Comparison of ENCODE assay signal across 9 cellular contexts in the genomic region with DNA sequence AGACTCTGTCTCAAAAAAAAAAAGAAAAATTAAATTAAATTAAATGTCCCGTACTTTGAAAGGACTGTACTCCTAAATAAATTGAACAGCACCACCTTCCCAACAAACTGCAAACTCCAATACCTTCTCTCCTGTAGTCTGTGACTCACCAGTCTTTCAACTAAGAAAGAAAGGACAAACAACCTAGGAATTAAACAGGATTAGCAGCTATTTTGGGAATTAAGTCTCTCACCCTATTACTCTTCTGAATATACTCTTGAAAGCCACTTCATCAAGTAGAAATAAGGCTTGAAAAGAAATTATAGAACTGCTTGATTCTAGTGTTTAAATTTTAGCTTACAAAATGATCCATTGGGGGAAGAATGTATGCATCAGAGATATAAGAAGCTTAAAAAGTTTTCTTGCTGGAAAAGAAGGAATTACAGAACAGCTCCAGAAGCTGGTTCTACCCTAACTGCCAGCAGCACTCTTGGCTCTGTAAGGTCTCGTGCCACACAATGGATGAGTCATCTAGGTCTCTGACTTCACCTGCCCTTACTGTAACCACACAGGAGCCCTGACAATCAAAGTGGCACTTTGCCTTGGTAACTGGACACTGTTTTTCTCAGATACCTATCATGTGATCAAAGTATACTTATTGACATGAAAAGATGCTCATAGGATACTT. TPM values are rescaled to one million over a fixed set of nuclear protein-coding genes. Genes with fewer than 3 reads are reported as not detected.
A peak's percentile ranks its signal among the peaks of the same experiment; 100 is the strongest.
DNase-seq lines count a peak whose midpoint lies in the region; ATAC-seq and TF ChIP-seq lines count a peak whose summit lies in the region.
"Had no signal": no experiment of that assay in that cellular context is flagged by ENCODE, and none has a peak within 500 bp of the region (broad histone marks: within the 10 kb centered on the region; RNA-seq: fewer than 3 reads in every experiment).

No MANE protein-coding gene starts in this region.

- H3K36me3 ChIP-seq in MG63 (peaks cover 5% of the 10 kb centered on the region), gastroesophageal sphincter (no peaks in the 10 kb centered on the region), subcutaneous abdominal adipose tissue (ENCODE audit: control insufficient read depth in 5 of 5, insufficient read depth in 5 of 5, low read length in 5 of 5) (peaks cover 0 to 3% (median 0%) of the 10 kb centered on the region in 5 donors)

- TF ChIP-seq POLR2A in gastroesophageal sphincter (IDR thresholded peaks at IDR 0.05): no peak

- no peak overlapping the region for H3K9ac ChIP-seq in subcutaneous abdominal adipose tissue (ENCODE audit: low read length in 5 of 5)

- TF ChIP-seq EP300 in gastroesophageal sphincter (IDR thresholded peaks at IDR 0.05): no peak

- peaks cover 3 to 55% (median 17%) of the 10 kb centered on the region in 3 donors for H3K4me1 ChIP-seq in gastroesophageal sphincter
- peaks cover 0 to 24% (median 15%) of the 10 kb centered on the region in 5 donors for H3K4me1 ChIP-seq in subcutaneous abdominal adipose tissue (ENCODE audit: control insufficient read depth in 5 of 5, insufficient read depth in 5 of 5, low read length in 5 of 5)

- TF ChIP-seq CTCF in gastroesophageal sphincter (IDR thresholded peaks at IDR 0.05): no peak

- WGBS in gastroesophageal sphincter (ENCODE audit: low coverage in 1 of 2), 2 donors: 28 to 44% methylated on average over 2 of the region's 2 CpGs

- no peak for ATAC-seq in gastroesophageal sphincter
- no peak for ATAC-seq in sciatic nerve

- H3K9me3 ChIP-seq in MG63: no peaks in the 10 kb centered on the region
- H3K9me3 ChIP-seq in gastroesophageal sphincter: no peaks in the 10 kb centered on the region
- no peaks in the 10 kb centered on the region for H3K9me3 ChIP-seq in subcutaneous abdominal adipose tissue (ENCODE audit: control insufficient read depth in 5 of 5, low read length in 5 of 5)

- no peaks in the 10 kb centered on the region for H3K27me3 ChIP-seq in MG63
- H3K27me3 ChIP-seq in gastroesophageal sphincter: no peaks in the 10 kb centered on the region
- H3K27me3 ChIP-seq in subcutaneous abdominal adipose tissue (ENCODE audit: control insufficient read depth in 5 of 5, insufficient read depth in 4 of 5, low read length in 5 of 5): no peaks in the 10 kb centered on the region

- intact Hi-C loops in sciatic nerve (cut with DNase I): no loop called here

- DNase-seq in NK-92 treated with Interleukin-12 subunit alpha and Interleukin-12 subunit beta, amount 100 ng/mL, for 24 hours (lab: John Stamatoyannopoulos, UW): peak; percentile 36
- DNase-seq in NK-92 (lab: John Stamatoyannopoulos, UW; ENCODE audit: unreplicated experiment): no peak
- peak; percentile 75 for DNase-seq in MG63
- peak; percentile 57 for DNase-seq in activated CD4-positive, alpha-beta T cell treated with anti-CD3 and anti-CD28 coated beads for 48 hours
- no peak for DNase-seq in sciatic nerve (ENCODE audit: low spot score)
- no peak for DNase-seq in CD1c-positive myeloid dendritic cell (ENCODE audit: extremely low spot score)

- peak overlapping the region in 3 of 4 donors; percentile 80 to 88 (median 84) for H3K27ac ChIP-seq in gastroesophageal sphincter
- peak overlapping the region; percentile 27 for H3K27ac ChIP-seq in subcutaneous abdominal adipose tissue (ENCODE audit: low read depth, low read length)
- H3K27ac ChIP-seq: C4-2B had no signal

- H3K4me3 ChIP-seq in MG63 (no peak overlapping the region), gastroesophageal sphincter (no peak overlapping the region), subcutaneous abdominal adipose tissue (ENCODE audit: low read depth in 1 of 5, low read length in 5 of 5) (no peak overlapping the region)

RNA-seq across cellular contexts. Expression of gene CERS5, which starts 57.0 kb away (rescaled TPM):
- 38.6 and 40.3 TPM in 2 replicates for total RNA-seq in MG63 (2014; rRNA removed; shearing (Covaris generic); ENCODE audit: low replicate concordance)
- total RNA-seq in gastroesophageal sphincter: 10 to 100 TPM; 23.4 to 27.9 (median 26.4) TPM
- 51.9 TPM for total RNA-seq in sciatic nerve

RNA-seq across cellular contexts. Expression of gene LIMA1, which starts 59.2 kb away (rescaled TPM):
- total RNA-seq in MG63 (2014; rRNA removed; shearing (Covaris generic); ENCODE audit: low replicate concordance): 116 and 240 TPM in 2 replicates
- total RNA-seq in gastroesophageal sphincter (10 to 100 TPM; 27.6 to 91.3 (median 64.6) TPM), sciatic nerve (142 TPM)

Comparison
In these comparisons a context has a peak if more than half of its experiments do, and no peak if none do; other contexts are left out.
1. DNase-seq: peak in NK-92 treated with Interleukin-12 subunit alpha and Interleukin-12 subunit beta, amount 100 ng/mL, for 24 hours (single experiment), MG63 (single experiment) and activated CD4-positive, alpha-beta T cell treated with anti-CD3 and anti-CD28 coated beads for 48 hours (single experiment); none in NK-92 (single experiment), sciatic nerve (single experiment) and CD1c-positive myeloid dendritic cell (single experiment).